Comparison of ENCODE assay signal across 16 cellular contexts in genomic region chr11:111162306-111162705, GRCh38.
DNase-seq lines count a peak whose midpoint lies in the region; TF ChIP-seq lines count a peak whose summit lies in the region.
"Had no signal": no experiment of that assay in that cellular context is flagged by ENCODE, and none has a peak within 500 bp of the region (broad histone marks: within the 10 kb centered on the region; RNA-seq: fewer than 3 reads in every experiment).

No MANE protein-coding gene starts in this region.

- BruUV-seq in mammary epithelial cell (replicated peaks; lab: Mats Ljungman, UMichigan) = no TSS peak

- in situ Hi-C loops in mammary epithelial cell (cut with MboI; ENCODE audit: low sequenced_read_pairs in 2 of 2) = no loop called here

- H3K27me3 ChIP-seq in Loucy (ENCODE audit: insufficient read depth, low read length, poor library complexity, severe bottlenecking) = no peaks in the 10 kb centered on the region
- no peaks in the 10 kb centered on the region for H3K27me3 ChIP-seq in mammary epithelial cell (ENCODE audit: insufficient read depth, low read length)
- H3K27me3 ChIP-seq in esophagus muscularis mucosa = no peaks in the 10 kb centered on the region
- H3K27me3 ChIP-seq: body of pancreas had no signal

- H3K9me3 ChIP-seq in Loucy (ENCODE audit: insufficient read depth, low read depth, low read length) (no peaks in the 10 kb centered on the region), mammary epithelial cell (replicated peaks; ENCODE audit: insufficient read depth, low read length) (no peaks in the 10 kb centered on the region), esophagus muscularis mucosa (no peaks in the 10 kb centered on the region)
- H3K9me3 ChIP-seq: body of pancreas had no signal

- no peaks in the 10 kb centered on the region for H3F3A ChIP-seq in Loucy (ENCODE audit: low read depth)

- WGBS in mammary epithelial cell (ENCODE audit: low coverage, missing lambda C conversion rate) = 100% methylated on average over 1 of the region's 1 CpG
- 53% methylated on average over 1 of the region's 1 CpG for WGBS in esophagus muscularis mucosa

- no peak overlapping the region for H3K27ac ChIP-seq in mammary epithelial cell (ENCODE audit: insufficient read depth, low read depth, low read length)
- no peak overlapping the region for H3K27ac ChIP-seq in esophagus muscularis mucosa (replicated peaks in 1 of 4)
- H3K27ac ChIP-seq: body of pancreas had no signal

- TF ChIP-seq POLR2A in esophagus muscularis mucosa (IDR thresholded peaks at IDR 0.05; ENCODE audit: low read depth) = no peak

- H2AFZ ChIP-seq in Loucy (ENCODE audit: low read length) (0 out of 2 replicates have a peak overlapping the region, but pooled peaks have one; percentile 2), mammary epithelial cell (ENCODE audit: low read depth, low read length) (no peak overlapping the region)

- H3K4me2 ChIP-seq in Loucy (ENCODE audit: low read depth, low read length, poor library complexity, severe bottlenecking) (no peak overlapping the region), mammary epithelial cell (ENCODE audit: insufficient read depth, low read depth, low read length) (no peak overlapping the region)

- CTCF ChIA-PET in mammary epithelial cell (lab: Charles Lee; ENCODE audit: low non-redundant PET) = interaction anchor here (0.5 kb wide), 1 partner anchor 1051 kb away, joined by 14 read pairs; no protein-coding TSS in a partner anchor

- H3K4me3 ChIP-seq in Loucy (ENCODE audit: low read length, poor library complexity, severe bottlenecking) (no peak overlapping the region), mammary epithelial cell (replicated peaks in 1 of 3; ENCODE audit: insufficient read depth in 1 of 3, low read depth in 2 of 3, low read length in 3 of 3) (no peak overlapping the region), esophagus muscularis mucosa (no peak overlapping the region)
- H3K4me3 ChIP-seq: body of pancreas had no signal

- no peak for TF ChIP-seq CTCF in Loucy (conservative IDR thresholded peaks at IDR 0.05; ENCODE audit: low read length)
- no peak for TF ChIP-seq CTCF in mammary epithelial cell (conservative IDR thresholded peaks at IDR 0.05 in 1 of 2, IDR thresholded peaks at IDR 0.05 in 1 of 2; ENCODE audit: extremely low read depth in 1 of 2, insufficient read depth in 1 of 2, low read depth in 1 of 2, low read length in 2 of 2)
- TF ChIP-seq CTCF in esophagus muscularis mucosa (IDR thresholded peaks at IDR 0.05) = no peak

- H3K4me1 ChIP-seq in Loucy (ENCODE audit: insufficient read depth, low read length, poor library complexity, severe bottlenecking) (no peaks in the 10 kb centered on the region), mammary epithelial cell (ENCODE audit: insufficient read depth, low read length) (no peaks in the 10 kb centered on the region), esophagus muscularis mucosa (peaks cover 0 to 10% (median 0%) of the 10 kb centered on the region in 4 donors)
- H3K4me1 ChIP-seq: body of pancreas had no signal

- H3K9me2 ChIP-seq in Loucy (replicated peaks; ENCODE audit: low read depth, low read length) = no peaks in the 10 kb centered on the region

- H3K36me3 ChIP-seq in Loucy (ENCODE audit: insufficient read depth, low read length) = no peaks in the 10 kb centered on the region
- H3K36me3 ChIP-seq in mammary epithelial cell (ENCODE audit: insufficient read depth, low read length) = no peaks in the 10 kb centered on the region
- no peaks in the 10 kb centered on the region for H3K36me3 ChIP-seq in esophagus muscularis mucosa

- DNase-seq in AG08395 (ENCODE audit: low spot score) (peak; percentile 6), mammary epithelial cell (peak; percentile 24), iris pigment epithelial cell (ENCODE audit: low read depth) (peak; percentile 67), esophagus muscularis mucosa (ENCODE audit: extremely low spot score) (no peak), iPS-NIHi7 (ENCODE audit: extremely low spot score) (no peak), NCI-H1694 (lab: John Stamatoyannopoulos, UW) (no peak), activated gamma-delta T cell treated with Interleukin-2 at 50 U/mL for 16 hours (no peak)
- DNase-seq: activated CD4-positive, alpha-beta T cell treated with anti-CD3 and anti-CD28 coated beads, Interleukin-2, amount 10 ng/mL, durations not matched to agents 7 days and 5 days; activated naive CD4-positive, alpha-beta T cell; body of pancreas; CD4-positive, alpha-beta T cell; DMS53; NCI-H187 treated with DMSO at 0.1 percent for 48 hours; NK-92 treated with Interleukin-12 subunit alpha and Interleukin-12 subunit beta, amount 100 ng/mL, for 24 hours; stimulated activated CD4-positive, alpha-beta T cell treated with anti-CD3 and anti-CD28 coated beads, Interleukin-15, amount 100 ng/mL, for 24 hours had no signal

- TF ChIP-seq EP300 in esophagus muscularis mucosa (IDR thresholded peaks at IDR 0.05) = no peak

- H4K20me1 ChIP-seq in Loucy (ENCODE audit: insufficient read depth, low read length, poor library complexity, severe bottlenecking) = no peaks in the 10 kb centered on the region
- H4K20me1 ChIP-seq in mammary epithelial cell (ENCODE audit: insufficient read depth, low read length) = no peaks in the 10 kb centered on the region

- intact Hi-C loops in mammary epithelial cell (cut with micrococcal nuclease) = no loop called here
- intact Hi-C loops in esophagus muscularis mucosa (cut with DNase I) = no loop called here

- H3K79me2 ChIP-seq in Loucy (ENCODE audit: insufficient read depth, low read length) = no peaks in the 10 kb centered on the region
- H3K79me2 ChIP-seq in mammary epithelial cell (ENCODE audit: insufficient read depth, low read length) = no peaks in the 10 kb centered on the region

- H3K9ac ChIP-seq in Loucy (ENCODE audit: low read depth, low read length, poor library complexity, severe bottlenecking) (no peak overlapping the region), mammary epithelial cell (ENCODE audit: insufficient read depth, low read length) (no peak overlapping the region)

- dilution Hi-C loops in mammary epithelial cell (cut with HindIII; ENCODE audit: low sequenced_read_pairs) = no loop called here

Comparison
In these comparisons a context has a peak if more than half of its experiments do, and no peak if none do; other contexts are left out.
1. DNase-seq: peak in AG08395 (single experiment), mammary epithelial cell (single experiment) and iris pigment epithelial cell (single experiment); none in esophagus muscularis mucosa (single experiment), iPS-NIHi7 (single experiment), NCI-H1694 (single experiment) and activated gamma-delta T cell treated with Interleukin-2 at 50 U/mL for 16 hours (single experiment).